Comparison of ENCODE assay signal across 17 cellular contexts in genomic region chr4:183636488-183636887, GRCh38. TPM values are rescaled to one million over a fixed set of nuclear protein-coding genes. Genes with fewer than 3 reads are reported as not detected.
DNase-seq lines count a peak whose midpoint lies in the region; ATAC-seq and TF ChIP-seq lines count a peak whose summit lies in the region.
"Had no signal": no experiment of that assay in that cellular context is flagged by ENCODE, and none has a peak within 500 bp of the region (broad histone marks: within the 10 kb centered on the region; RNA-seq: fewer than 3 reads in every experiment).

No MANE protein-coding gene starts in this region.

- H3K27me3 Mint-ChIP-seq in GM23338 (ENCODE audit: insufficient read depth, low read depth, poor library complexity), result peaks cover 3% of the 10 kb centered on the region
- H3K27me3 Mint-ChIP-seq: CD4-positive, alpha-beta T cell had no signal

- CTCF ChIA-PET in Panc1 (lab: Charles Lee), result interaction anchor here (0.6 kb wide), 1 partner anchor 10 kb away, joined by 3 read pairs; no protein-coding TSS in a partner anchor

- in situ Hi-C loops in Panc1 (cut with HindIII; ENCODE audit: low pct_unique_long_range_greater_than_20kb, low sequenced_read_pairs), result no loop called here

- no peak for TF ChIP-seq POLR2A in esophagus squamous epithelium (IDR thresholded peaks at IDR 0.05)

- intact Hi-C loops in Panc1 (cut with micrococcal nuclease; ENCODE audit: unreplicated experiment) (loop anchor here (10.0 kb wide), 1 partner anchor 132 kb away; the partner anchor contains the start of gene ING2), esophagus squamous epithelium (cut with DNase I) (no loop called here)

- no peaks in the 10 kb centered on the region; the same call in 1 of the 2 replicates for H3F3A ChIP-seq in GM23338 (replicated peaks; ENCODE audit: low read depth)

- H3K27me3 ChIP-seq in GM23338 (ENCODE audit: insufficient read depth) (peaks cover 3% of the 10 kb centered on the region; the same call in 1 of the 2 replicates), Panc1 (ENCODE audit: control insufficient read depth, insufficient read depth, low read length) (no peaks in the 10 kb centered on the region), esophagus squamous epithelium (no peaks in the 10 kb centered on the region), rectal smooth muscle tissue (ENCODE audit: control insufficient read depth, insufficient read depth, low read length) (no peaks in the 10 kb centered on the region)
- H3K27me3 ChIP-seq: colonic mucosa, vagina had no signal

- peak overlapping the region; percentile 1; the same call in 1 of the 2 replicates for H2AFZ ChIP-seq in GM23338

- no peaks in the 10 kb centered on the region for H3K9me2 ChIP-seq in GM23338 (ENCODE audit: insufficient read depth)

- TF ChIP-seq CTCF in GM23338 (conservative IDR thresholded peaks at IDR 0.05; ENCODE audit: low read depth in 2 of 2) (0 out of 4 replicates have a peak, but pooled peaks of 1 of the 2 experiments have one; percentile 13), Panc1 (IDR thresholded peaks at IDR 0.05) (no peak; the same call in none of the 2 replicates), esophagus squamous epithelium (IDR thresholded peaks at IDR 0.05) (no peak)

- H3K79me2 ChIP-seq in GM23338 (replicated peaks; ENCODE audit: insufficient read depth), result no peaks in the 10 kb centered on the region

- POLR2A ChIA-PET in Panc1 (lab: Charles Lee), result interaction anchor here (0.7 to 1.2 kb wide), 2 partner anchors 90 to 131 kb away, joined by 3 to 10 read pairs; no protein-coding TSS in a partner anchor

- H3K4me3 Mint-ChIP-seq in GM23338, result 0 out of 3 replicates have a peak overlapping the region, but pooled peaks have one; percentile 1
- H3K4me3 Mint-ChIP-seq: CD4-positive, alpha-beta T cell; mesothelial cell of epicardium had no signal

- ATAC-seq in GM23338 (peak; percentile 40), Panc1 (peak; percentile 78), GM18502 (IDR thresholded peaks at IDR 0.05; ENCODE audit: poor library complexity, unreplicated experiment) (no peak), GM18498 (IDR thresholded peaks at IDR 0.05; ENCODE audit: unreplicated experiment) (no peak), GM21737 (IDR thresholded peaks at IDR 0.05; ENCODE audit: unreplicated experiment) (no peak)
- ATAC-seq: activated CD4-positive, CD25-positive, alpha-beta regulatory T cell treated with anti-CD3 and anti-CD28 coated beads, Interleukin-2, amount 50 U/mL, for 24 hours had no signal

- H3K4me1 ChIP-seq in GM23338 (ENCODE audit: insufficient read depth), result peaks cover 32% of the 10 kb centered on the region
- peaks cover 24% of the 10 kb centered on the region for H3K4me1 ChIP-seq in Panc1 (ENCODE audit: control insufficient read depth, insufficient read depth, low read length)
- peaks cover 0 to 40% (median 0%) of the 10 kb centered on the region in 3 donors for H3K4me1 ChIP-seq in esophagus squamous epithelium
- H3K4me1 ChIP-seq in rectal smooth muscle tissue (ENCODE audit: control insufficient read depth, insufficient read depth, low read length), result no peaks in the 10 kb centered on the region
- H3K4me1 ChIP-seq: colonic mucosa, vagina had no signal

- no peak overlapping the region for H3K9ac ChIP-seq in rectal smooth muscle tissue (ENCODE audit: low read length)
- H3K9ac ChIP-seq: KMS-11 had no signal

- H3K36me3 Mint-ChIP-seq in GM23338 (ENCODE audit: low read depth), result no peaks in the 10 kb centered on the region

- H3K9me3 Mint-ChIP-seq in GM23338, result no peaks in the 10 kb centered on the region
- H3K9me3 Mint-ChIP-seq: CD4-positive, alpha-beta T cell; mesothelial cell of epicardium had no signal

- no peaks in the 10 kb centered on the region for H4K20me1 ChIP-seq in GM23338 (replicated peaks; ENCODE audit: insufficient read depth)

- H3K36me3 ChIP-seq in GM23338 (ENCODE audit: insufficient read depth), result no peaks in the 10 kb centered on the region
- no peaks in the 10 kb centered on the region for H3K36me3 ChIP-seq in Panc1 (ENCODE audit: control insufficient read depth, insufficient read depth, low read length)
- H3K36me3 ChIP-seq in esophagus squamous epithelium, result peaks cover 0 to 4% (median 0%) of the 10 kb centered on the region in 3 donors
- peaks cover under 1% of the 10 kb centered on the region for H3K36me3 ChIP-seq in rectal smooth muscle tissue (ENCODE audit: control insufficient read depth, insufficient read depth, low read length)
- H3K36me3 ChIP-seq: colonic mucosa had no signal

- H3K4me2 ChIP-seq in GM23338, result peak overlapping the region; percentile 64
- H3K4me2 ChIP-seq: KMS-11 had no signal

- no peaks in the 10 kb centered on the region for H3K9me3 ChIP-seq in Panc1 (ENCODE audit: control insufficient read depth, insufficient read depth, low read depth, low read length)
- no peaks in the 10 kb centered on the region for H3K9me3 ChIP-seq in esophagus squamous epithelium
- H3K9me3 ChIP-seq: colonic mucosa, HAP-1, vagina had no signal

- BruUV-seq in Panc1 (replicated peaks; lab: Mats Ljungman, UMichigan), result no TSS peak

- peak overlapping the region; percentile 87 for H3K27ac Mint-ChIP-seq in GM23338
- H3K27ac Mint-ChIP-seq: CD4-positive, alpha-beta T cell had no signal

- H3K27ac ChIP-seq in GM23338 (ENCODE audit: low read depth) (peak overlapping the region; percentile 62), Panc1 (ENCODE audit: low read length) (peak overlapping the region; percentile 89), esophagus squamous epithelium (peak overlapping the region in 3 of 4 donors; percentile 53 to 63 (median 58)), rectal smooth muscle tissue (ENCODE audit: low read depth, low read length) (no peak overlapping the region)
- H3K27ac ChIP-seq: colonic mucosa, KMS-11, vagina had no signal

- peak overlapping the region; percentile 4; the same call in 1 of the 2 replicates for H3K4me3 ChIP-seq in GM23338
- peak overlapping the region; percentile 36 to 53 for H3K4me3 ChIP-seq in Panc1 (ENCODE audit: low read depth in 2 of 2, low read length in 2 of 2)
- peak overlapping the region in 2 of 4 donors; percentile 4 to 10 for H3K4me3 ChIP-seq in esophagus squamous epithelium
- peak overlapping the region; percentile 8 for H3K4me3 ChIP-seq in rectal smooth muscle tissue (ENCODE audit: low read length)
- H3K4me3 ChIP-seq: colonic mucosa, HAP-1, vagina had no signal

- 58 to 74% methylated on average over 8 of the region's 8 CpGs for WGBS in esophagus squamous epithelium, 2 donors

- DNase-seq in GM23338 (ENCODE audit: low spot score) (peak; percentile 27), Panc1 (ENCODE audit: low read depth, low spot score) (no peak), esophagus squamous epithelium (lab: John Stamatoyannopoulos, UW) (no peak), middle frontal gyrus (ENCODE audit: extremely low spot score, low spot score) (no peak)
- DNase-seq: activated gamma-delta T cell; CD4-positive, alpha-beta T cell; retina had no signal

- H3K4me1 Mint-ChIP-seq in GM23338, result peaks cover 33% of the 10 kb centered on the region

TF ChIP-seq in GM23338, 12 proteins besides CTCF, POLR2A, EP300 and RAD21 (continues in another document):
- TF ChIP-seq ETS1 (IDR thresholded peaks at IDR 0.05) (no peak), ZNF331 (CRISPR knock-in tag; IDR thresholded peaks at IDR 0.05; ENCODE audit: low read depth) (no peak), EZH2phosphoT487 (IDR thresholded peaks at IDR 0.05; ENCODE audit: unreplicated experiment) (no peak), JUNB (IDR thresholded peaks at IDR 0.05; ENCODE audit: unreplicated experiment) (no peak), STAT1 (IDR thresholded peaks at IDR 0.05; ENCODE audit: unreplicated experiment) (no peak)
- TF ChIP-seq, protein P1, sequence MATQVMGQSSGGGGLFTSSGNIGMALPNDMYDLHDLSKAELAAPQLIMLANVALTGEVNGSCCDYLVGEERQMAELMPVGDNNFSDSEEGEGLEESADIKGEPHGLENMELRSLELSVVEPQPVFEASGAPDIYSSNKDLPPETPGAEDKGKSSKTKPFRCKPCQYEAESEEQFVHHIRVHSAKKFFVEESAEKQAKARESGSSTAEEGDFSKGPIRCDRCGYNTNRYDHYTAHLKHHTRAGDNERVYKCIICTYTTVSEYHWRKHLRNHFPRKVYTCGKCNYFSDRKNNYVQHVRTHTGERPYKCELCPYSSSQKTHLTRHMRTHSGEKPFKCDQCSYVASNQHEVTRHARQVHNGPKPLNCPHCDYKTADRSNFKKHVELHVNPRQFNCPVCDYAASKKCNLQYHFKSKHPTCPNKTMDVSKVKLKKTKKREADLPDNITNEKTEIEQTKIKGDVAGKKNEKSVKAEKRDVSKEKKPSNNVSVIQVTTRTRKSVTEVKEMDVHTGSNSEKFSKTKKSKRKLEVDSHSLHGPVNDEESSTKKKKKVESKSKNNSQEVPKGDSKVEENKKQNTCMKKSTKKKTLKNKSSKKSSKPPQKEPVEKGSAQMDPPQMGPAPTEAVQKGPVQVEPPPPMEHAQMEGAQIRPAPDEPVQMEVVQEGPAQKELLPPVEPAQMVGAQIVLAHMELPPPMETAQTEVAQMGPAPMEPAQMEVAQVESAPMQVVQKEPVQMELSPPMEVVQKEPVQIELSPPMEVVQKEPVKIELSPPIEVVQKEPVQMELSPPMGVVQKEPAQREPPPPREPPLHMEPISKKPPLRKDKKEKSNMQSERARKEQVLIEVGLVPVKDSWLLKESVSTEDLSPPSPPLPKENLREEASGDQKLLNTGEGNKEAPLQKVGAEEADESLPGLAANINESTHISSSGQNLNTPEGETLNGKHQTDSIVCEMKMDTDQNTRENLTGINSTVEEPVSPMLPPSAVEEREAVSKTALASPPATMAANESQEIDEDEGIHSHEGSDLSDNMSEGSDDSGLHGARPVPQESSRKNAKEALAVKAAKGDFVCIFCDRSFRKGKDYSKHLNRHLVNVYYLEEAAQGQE (IDR thresholded peaks at IDR 0.05; ENCODE audit: unreplicated experiment), result no peak

RNA-seq across cellular contexts. Expression of gene RWDD4, which starts 22.5 kb away (rescaled TPM):
- 20.9 and 22.4 TPM in 2 replicates for total RNA-seq in GM23338 (2014; rRNA removed; shearing (Covaris generic))
- 28.9 and 29.8 TPM in 2 replicates for polyA plus RNA-seq in GM23338 (2016; fragmentation: Nextera tagmentation; extraction: Ambion mirVana)
- total RNA-seq in Panc1 (2021; ENCODE audit: unreplicated experiment) (27.4 TPM), esophagus squamous epithelium (10 to 100 TPM; 15.1 to 33.9 (median 26.0) TPM)
- 21.3 TPM for polyA plus RNA-seq in Panc1 (2012; ENCODE audit: insufficient read length)

RNA-seq across cellular contexts. Expression of gene TRAPPC11, which starts 22.6 kb away (rescaled TPM):
- 31.4 and 42.7 TPM in 2 replicates for total RNA-seq in GM23338 (2014; rRNA removed; shearing (Covaris generic))
- polyA plus RNA-seq in GM23338 (2016; fragmentation: Nextera tagmentation; extraction: Ambion mirVana), result 14.6 and 15.0 TPM in 2 replicates
- 21.1 TPM for total RNA-seq in Panc1 (2021; ENCODE audit: unreplicated experiment)
- polyA plus RNA-seq in Panc1 (2012; ENCODE audit: insufficient read length), result 10.7 TPM
- 10 to 100 TPM; 24.5 to 36.2 (median 34.6) TPM for total RNA-seq in esophagus squamous epithelium

Comparison
In these comparisons a context has a peak if more than half of its experiments do, and no peak if none do; other contexts are left out.
1. ATAC-seq: peak in GM23338 (single experiment) and Panc1 (single experiment); none in GM18502 (single experiment), GM18498 (single experiment) and GM21737 (single experiment).